ENCODE assay signal across 7 cellular contexts in the genomic region with DNA sequence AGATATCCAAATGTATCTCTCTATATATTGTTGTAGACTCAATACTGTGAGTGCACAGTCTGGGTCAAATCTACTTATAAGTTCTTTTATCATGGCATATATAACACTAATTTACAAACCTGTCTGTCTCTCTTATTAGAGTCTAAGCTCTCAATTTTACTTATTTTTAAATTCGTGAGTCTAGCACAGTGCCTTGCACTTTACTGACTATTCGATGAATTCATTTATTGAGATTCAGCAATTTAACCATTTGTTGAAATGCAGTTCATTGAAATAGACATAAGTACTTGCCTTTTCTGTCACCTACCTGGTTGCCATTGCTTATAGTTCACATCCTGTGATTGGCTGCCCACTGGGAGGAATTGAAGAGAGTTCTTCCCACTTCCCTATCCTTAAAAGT. TPM values are rescaled to one million over a fixed set of nuclear protein-coding genes. Genes with fewer than 3 reads are reported as not detected.
"Had no signal": no experiment of that assay in that cellular context is flagged by ENCODE, and none has a peak within 500 bp of the region (broad histone marks: within the 10 kb centered on the region; RNA-seq: fewer than 3 reads in every experiment).

No MANE protein-coding gene starts in this region.

- H3K27ac Mint-ChIP-seq: IgD-negative memory B cell had no signal

- H3K4me2 ChIP-seq: KMS-11 had no signal

- H3K9ac ChIP-seq: KMS-11 had no signal

- H3K27ac ChIP-seq: KMS-11 had no signal

- DNase-seq: IMR-90, KBM-7, KG1 had no signal

- H3K9me3 Mint-ChIP-seq: IgD-negative memory B cell had no signal

- FAIRE-seq: HTR-8/SVneo had no signal

- H3K4me3 Mint-ChIP-seq: IgD-negative memory B cell had no signal

RNA-seq across cellular contexts. Expression of gene CDK15, which starts 15.3 kb away (rescaled TPM):
- total RNA-seq: HT-29 had no signal
- polyA plus RNA-seq: IgD-negative memory B cell had no signal
